14 cellular contexts compared by ENCODE assay signal in the genomic region with DNA sequence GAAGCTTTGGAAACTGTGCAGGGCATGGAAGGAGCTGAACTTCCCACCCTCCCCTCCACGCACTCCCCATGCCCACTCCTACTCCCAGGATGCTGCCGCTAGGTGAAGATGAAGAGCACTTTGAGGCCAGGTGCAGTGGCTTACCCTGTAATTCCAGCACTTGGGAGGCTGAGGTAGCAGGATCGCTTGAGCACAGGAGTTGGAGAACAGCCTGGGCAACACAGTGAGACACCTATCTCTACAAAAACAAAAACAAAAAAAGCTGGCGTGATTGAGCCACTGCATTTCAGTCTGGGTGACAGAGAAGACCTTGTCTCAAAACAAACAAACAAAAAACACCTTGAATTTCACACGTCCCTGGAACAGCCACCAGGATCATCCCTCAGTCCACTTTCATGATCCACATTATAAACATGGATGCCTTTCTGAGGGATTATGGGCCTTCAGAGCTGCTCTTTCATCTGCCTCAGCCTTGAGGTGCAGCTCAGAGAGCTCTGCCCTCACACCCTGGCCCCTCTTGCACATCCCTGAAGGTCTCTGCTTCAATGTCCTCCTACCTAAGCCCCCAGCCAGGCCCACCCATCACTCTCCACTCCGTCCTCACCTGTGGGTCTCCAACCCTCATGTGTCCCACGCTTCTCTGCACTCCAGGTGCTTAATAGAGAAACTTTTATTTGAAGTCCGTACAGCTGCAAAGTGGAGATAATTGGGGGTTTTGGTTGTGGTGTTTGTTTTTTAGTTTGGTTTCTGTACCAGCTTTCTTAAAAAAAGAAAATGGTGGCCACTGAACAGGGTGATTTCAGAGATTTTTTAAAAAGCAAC. TPM values are rescaled to one million over a fixed set of nuclear protein-coding genes. Genes with fewer than 3 reads are reported as not detected.
DNase-seq lines count a peak whose midpoint lies in the region; ATAC-seq, FAIRE-seq and TF ChIP-seq lines count a peak whose summit lies in the region.
"Had no signal": no experiment of that assay in that cellular context is flagged by ENCODE, and none has a peak within 500 bp of the region (broad histone marks: within the 10 kb centered on the region; RNA-seq: fewer than 3 reads in every experiment).

No MANE protein-coding gene starts in this region.

- H3K36me3 ChIP-seq in K562 (ENCODE audit: control insufficient read depth, insufficient read depth, low read length), result no peaks in the 10 kb centered on the region

- TF ChIP-seq POLR2A in K562 (conservative IDR thresholded peaks at IDR 0.05), result no peak

- no peaks in the 10 kb centered on the region for H3K27me3 ChIP-seq in K562 (ENCODE audit: control insufficient read depth in 2 of 2, insufficient read depth in 2 of 2, low read length in 2 of 2)

- DNase-seq in T-helper 2 cell treated with Interferon-gamma antibody and Interleukin-4, amounts not matched to agents 5 μg/mL and 100 μg/mL, for 36 hours (ENCODE audit: low spot score), result no peak
- DNase-seq in T-helper 2 cell, result no peak
- peak; percentile 70 for DNase-seq in M059J (ENCODE audit: low read depth)
- DNase-seq in K562 (ENCODE audit: extremely low read depth in 1 of 4, low spot score in 3 of 4), result no peak
- DNase-seq in stimulated activated effector memory CD8-positive, alpha-beta T cell treated with anti-CD3 and anti-CD28 coated beads, Interleukin-12 subunit alpha, Interleukin-12 subunit beta, amount 100 ng/mL, for 72 hours (ENCODE audit: low spot score in 2 of 2), result no peak
- no peak for DNase-seq in HTR-8/SVneo (ENCODE audit: insufficient read length, low spot score)
- DNase-seq: NCI-H510A treated with DMSO at 0.1 percent for 48 hours; stimulated activated CD4-positive, alpha-beta T cell treated with anti-CD3 and anti-CD28 coated beads, Interleukin-2, amount 100 ng/mL, for 48 hours; trophoblast cell had no signal

- H3K9me1 ChIP-seq in K562 (ENCODE audit: control insufficient read depth, insufficient read depth, low read length), result peaks cover 5% of the 10 kb centered on the region

- H3K27ac Mint-ChIP-seq in T-helper 2 cell treated with Interferon-gamma antibody and Interleukin-4, amounts not matched to agents 5 μg/mL and 100 μg/mL, for 36 hours, result peak overlapping the region; percentile 91
- H3K27ac Mint-ChIP-seq in stimulated activated effector memory CD8-positive, alpha-beta T cell treated with anti-CD3 and anti-CD28 coated beads, Interleukin-12 subunit alpha, Interleukin-12 subunit beta, amount 100 ng/mL, for 72 hours, result peak overlapping the region; percentile 99

- TF ChIP-seq EP300 in K562 (IDR thresholded peaks at IDR 0.05; ENCODE audit: low read length), result no peak

- in situ Hi-C loops in K562 (cut with MboI), result loop anchor here (5.0 kb wide), 1 partner anchor 72 kb away; no protein-coding TSS in a partner anchor

- no peak for TF ChIP-seq RAD21 in K562 (CRISPR knock-in tag; conservative IDR thresholded peaks at IDR 0.05 in 1 of 2, IDR thresholded peaks at IDR 0.05 in 1 of 2)

- no peak overlapping the region; the same call in 2 of the 3 replicates for H3K27ac ChIP-seq in K562 (ENCODE audit: extremely low read depth, low read depth, low read length)

- H3K27me3 Mint-ChIP-seq in T-helper 2 cell treated with Interferon-gamma antibody and Interleukin-4, amounts not matched to agents 5 μg/mL and 100 μg/mL, for 36 hours (ENCODE audit: low read depth), result peaks cover 5% of the 10 kb centered on the region

- no peak overlapping the region for H3K9ac ChIP-seq in K562 (ENCODE audit: insufficient read depth in 1 of 2, low read depth in 2 of 2, low read length in 2 of 2)

- intact Hi-C loops in K562 (cut with micrococcal nuclease), result no loop called here

- FAIRE-seq in K562 (lab: Jason Lieb, UNC), result peak; percentile 60
- no peak for FAIRE-seq in HTR-8/SVneo (lab: Jason Lieb, UNC)
- FAIRE-seq: A204.1, G401.6, H1 had no signal

- no peak overlapping the region for H3K4me2 ChIP-seq in K562 (ENCODE audit: insufficient read depth, low read length)

- TF ChIP-seq CTCF in K562 (IDR thresholded peaks at IDR 0.05 in 2 of 3, conservative IDR thresholded peaks at IDR 0.05 in 1 of 3; ENCODE audit: insufficient read depth in 2 of 3, low read depth in 1 of 3, low read length in 3 of 3), result no peak

- peak overlapping the region; percentile 78 for H3K4me3 Mint-ChIP-seq in T-helper 2 cell treated with Interferon-gamma antibody and Interleukin-4, amounts not matched to agents 5 μg/mL and 100 μg/mL, for 36 hours
- H3K4me3 Mint-ChIP-seq in stimulated activated effector memory CD8-positive, alpha-beta T cell treated with anti-CD3 and anti-CD28 coated beads, Interleukin-12 subunit alpha, Interleukin-12 subunit beta, amount 100 ng/mL, for 72 hours, result peak overlapping the region; percentile 69

- H4K20me1 ChIP-seq in K562 (replicated peaks; ENCODE audit: control insufficient read depth, insufficient read depth, low read length), result no peaks in the 10 kb centered on the region

- H3K9me3 Mint-ChIP-seq in T-helper 2 cell treated with Interferon-gamma antibody and Interleukin-4, amounts not matched to agents 5 μg/mL and 100 μg/mL, for 36 hours, result no peaks in the 10 kb centered on the region
- H3K9me3 Mint-ChIP-seq in stimulated activated effector memory CD8-positive, alpha-beta T cell treated with anti-CD3 and anti-CD28 coated beads, Interleukin-12 subunit alpha, Interleukin-12 subunit beta, amount 100 ng/mL, for 72 hours, result no peaks in the 10 kb centered on the region

- peaks cover 46% of the 10 kb centered on the region for H3K4me1 Mint-ChIP-seq in T-helper 2 cell treated with Interferon-gamma antibody and Interleukin-4, amounts not matched to agents 5 μg/mL and 100 μg/mL, for 36 hours (ENCODE audit: low read depth)
- peaks cover 61% of the 10 kb centered on the region for H3K4me1 Mint-ChIP-seq in stimulated activated effector memory CD8-positive, alpha-beta T cell treated with anti-CD3 and anti-CD28 coated beads, Interleukin-12 subunit alpha, Interleukin-12 subunit beta, amount 100 ng/mL, for 72 hours

- BruUV-seq in K562 (replicated peaks; lab: Mats Ljungman, UMichigan), result no TSS peak

- WGBS in K562 (ENCODE audit: insufficient coverage, low coverage, missing lambda C conversion rate), result 79% methylated on average over 8 of the region's 8 CpGs

- peak overlapping the region; percentile 99 for H2AFZ ChIP-seq in K562 (ENCODE audit: low read depth, low read length)

- H3K4me1 ChIP-seq in K562 (replicated peaks in 1 of 2; ENCODE audit: control insufficient read depth in 2 of 2, insufficient read depth in 2 of 2, low read length in 2 of 2), result peaks cover 20 to 38% of the 10 kb centered on the region in 2 experiments

- ATAC-seq in K562 (no peak), HG02938 (IDR thresholded peaks at IDR 0.05; ENCODE audit: unreplicated experiment) (no peak), HG03108 (IDR thresholded peaks at IDR 0.05; ENCODE audit: unreplicated experiment) (no peak)
- ATAC-seq in stimulated activated effector memory CD8-positive, alpha-beta T cell treated with anti-CD3 and anti-CD28 coated beads, Interleukin-12 subunit alpha, Interleukin-12 subunit beta, amount 100 ng/mL, for 72 hours, result no peak

- no peaks in the 10 kb centered on the region for H3K9me3 ChIP-seq in K562 (replicated peaks; ENCODE audit: control insufficient read depth, insufficient read depth, low read depth, low read length)

- H3K79me2 ChIP-seq in K562 (ENCODE audit: control insufficient read depth, insufficient read depth, low read length), result no peaks in the 10 kb centered on the region

- peaks cover 5% of the 10 kb centered on the region for H3K36me3 Mint-ChIP-seq in T-helper 2 cell treated with Interferon-gamma antibody and Interleukin-4, amounts not matched to agents 5 μg/mL and 100 μg/mL, for 36 hours (ENCODE audit: low read depth)
- H3K36me3 Mint-ChIP-seq in stimulated activated effector memory CD8-positive, alpha-beta T cell treated with anti-CD3 and anti-CD28 coated beads, Interleukin-12 subunit alpha, Interleukin-12 subunit beta, amount 100 ng/mL, for 72 hours, result peaks cover 12% of the 10 kb centered on the region

- CTCF ChIA-PET in K562 (lab: Yijun Ruan, JAX; ENCODE audit: low intra/inter-chr PET ratio), result interaction anchor here (0.5 to 0.6 kb wide), 2 partner anchors 74 to 710 kb away, joined by 3 read pairs; no protein-coding TSS in a partner anchor

- POLR2A ChIA-PET in K562 (lab: Yijun Ruan, JAX), result interaction anchor here (0.6 to 1.3 kb wide), 3 partner anchors 8 to 155 kb away, joined by 3 to 4 read pairs (median 3); no protein-coding TSS in a partner anchor

- no peak overlapping the region for H3K4me3 ChIP-seq in K562

RNA-seq across cellular contexts. Expression of a gene that starts 25.8 kb away (rescaled TPM):
- 153 and 155 TPM in 2 replicates for total RNA-seq in M059J (2014; rRNA removed; shearing (Covaris generic))
- total RNA-seq in K562 (2011; cell fraction: chromatin; rRNA removed; ENCODE audit: low replicate concordance), result 85.2 and 139 TPM in 2 replicates
- 115 and 129 TPM in 2 replicates for total RNA-seq in K562 (2011; cell fraction: nucleolus; rRNA removed)
- total RNA-seq in K562 (2011; cell fraction: nucleoplasm; rRNA removed), result 138 and 143 TPM in 2 replicates
- total RNA-seq in K562 (2014; rRNA removed) (252 and 320 TPM in 2 replicates), K562 (2014; rRNA removed; fragmentation: Illumina TruSeq; extraction: Trizol) (307 and 349 TPM in 2 replicates), K562 (2015; rRNA removed; fragmentation: Illumina TruSeq; extraction: Trizol) (259 and 265 TPM in 2 replicates), K562 (2021) (447 and 460 TPM in 2 replicates)
- polyA plus RNA-seq in K562 (2011; rRNA removed) (818 and 879 TPM in 2 replicates), K562 (2014; fragmentation: Illumina TruSeq; extraction: Trizol) (486 and 570 TPM in 2 replicates), K562 (2014; fragmentation: Nextera tagmentation; extraction: Ambion mirVana) (100 to 1,000 TPM; 191 to 412 TPM), K562 (2014; rRNA removed) (322 and 377 TPM in 2 replicates)
- polyA plus RNA-seq in K562 (2011; cell fraction: cytosol; rRNA removed), result 709 and 767 TPM in 2 replicates
- polyA plus RNA-seq in K562 (2011; cell fraction: nucleus; rRNA removed), result 244 and 297 TPM in 2 replicates
- 257 and 546 TPM in 2 replicates for polyA plus RNA-seq in K562 (2012)
- 533 and 763 TPM in 2 replicates for polyA minus RNA-seq in K562 (2011; rRNA and poly(A)+ RNA removed)
- polyA minus RNA-seq in K562 (2011; cell fraction: cytosol; rRNA and poly(A)+ RNA removed), result 146 and 192 TPM in 2 replicates
- polyA minus RNA-seq in K562 (2011; cell fraction: nucleus; rRNA and poly(A)+ RNA removed), result 40.4 and 68.0 TPM in 2 replicates

RNA-seq across cellular contexts. Expression of a gene that starts 26.9 kb away (rescaled TPM):
- total RNA-seq in M059J (2014; rRNA removed; shearing (Covaris generic)), result 12.3 and 19.1 TPM in 2 replicates
- total RNA-seq in K562 (2011; cell fraction: chromatin; rRNA removed; ENCODE audit: low replicate concordance), result 8.2 and 25.2 TPM in 2 replicates
- total RNA-seq in K562 (2011; cell fraction: nucleolus; rRNA removed), result 5.3 and 8.6 TPM in 2 replicates
- total RNA-seq in K562 (2011; cell fraction: nucleoplasm; rRNA removed), result 14.1 and 23.3 TPM in 2 replicates
- total RNA-seq in K562 (2014; rRNA removed) (6.9 and 9.7 TPM in 2 replicates), K562 (2014; rRNA removed; fragmentation: Illumina TruSeq; extraction: Trizol) (13.0 and 13.1 TPM in 2 replicates), K562 (2015; rRNA removed; fragmentation: Illumina TruSeq; extraction: Trizol) (15.5 and 15.8 TPM in 2 replicates), K562 (2021) (12.9 and 15.2 TPM in 2 replicates)
- polyA plus RNA-seq in K562 (2011; rRNA removed) (8.6 and 13.3 TPM in 2 replicates), K562 (2014; fragmentation: Illumina TruSeq; extraction: Trizol) (4.8 and 5.2 TPM in 2 replicates), K562 (2014; fragmentation: Nextera tagmentation; extraction: Ambion mirVana) (1 to 10 TPM; 6.1 to 7.8 TPM), K562 (2014; rRNA removed) (4.7 and 5.1 TPM in 2 replicates)
- polyA plus RNA-seq in K562 (2011; cell fraction: cytosol; rRNA removed), result 3.4 and 8.5 TPM in 2 replicates
- 6.3 and 11.5 TPM in 2 replicates for polyA plus RNA-seq in K562 (2011; cell fraction: nucleus; rRNA removed)
- 3.9 and 4.3 TPM in 2 replicates for polyA plus RNA-seq in K562 (2012)
- polyA minus RNA-seq in K562 (2011; rRNA and poly(A)+ RNA removed), result 33.6 and 48.2 TPM in 2 replicates
- 17.8 and 20.3 TPM in 2 replicates for polyA minus RNA-seq in K562 (2011; cell fraction: cytosol; rRNA and poly(A)+ RNA removed)
- 4.7 and 12.3 TPM in 2 replicates for polyA minus RNA-seq in K562 (2011; cell fraction: nucleus; rRNA and poly(A)+ RNA removed)
